ENCODE assay signal across 18 cellular contexts in the genomic region with DNA sequence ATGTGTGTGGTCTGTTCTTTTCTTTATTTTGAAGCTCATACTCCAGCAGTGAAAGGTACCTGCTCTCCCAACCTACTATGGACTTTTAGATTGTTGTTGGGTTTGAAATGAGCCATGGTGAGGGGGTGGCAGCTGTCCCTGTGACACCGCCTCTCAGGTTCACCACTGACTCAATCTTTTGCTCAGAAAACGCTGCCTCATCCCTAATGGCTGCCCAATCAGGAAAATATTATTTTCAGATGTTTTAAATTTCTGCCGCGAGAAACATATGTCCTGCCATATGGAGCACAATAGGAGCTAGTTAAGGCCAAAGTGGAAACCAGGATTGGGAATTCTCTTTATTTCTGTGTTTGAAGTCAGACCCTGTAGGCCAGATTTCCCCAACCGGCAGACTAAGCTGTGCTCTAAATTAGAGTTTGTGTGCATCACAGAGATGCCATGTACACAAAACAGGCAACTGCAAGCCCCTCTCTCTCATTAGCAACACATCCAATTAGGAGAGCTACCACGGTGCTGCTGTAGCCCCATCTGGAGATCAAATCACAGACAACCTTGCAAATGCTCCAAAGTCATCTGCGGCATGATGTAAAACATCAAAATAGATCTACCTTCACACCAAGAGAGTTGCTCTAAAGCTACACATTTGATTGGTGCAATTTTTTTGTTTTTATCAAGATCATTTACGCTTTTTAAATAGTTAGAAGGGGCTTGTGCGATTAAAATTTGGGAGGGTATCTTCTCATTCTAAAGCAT.
"Had no signal": no experiment of that assay in that cellular context is flagged by ENCODE, and none has a peak within 500 bp of the region (broad histone marks: within the 10 kb centered on the region; RNA-seq: fewer than 3 reads in every experiment).

No MANE protein-coding gene starts in this region.

- H3K4me1 ChIP-seq: gastroesophageal sphincter had no signal

- ATAC-seq: activated naive CD8-positive, alpha-beta T cell treated with anti-CD3 and anti-CD28 coated beads, Interleukin-2, amount 50 U/mL, for 24 hours; gastroesophageal sphincter; natural killer cell treated with Interleukin-12 subunit alpha and Interleukin-12 subunit beta and Interleukin-15 and Interleukin-18, amount 100 ng/mL, for 72 hours; right cardiac atrium; stimulated activated memory B cell treated with anti-CD40 and anti-IgM and Interleukin-4, amounts not matched to agents 10 μg/mL and 1 μg/mL and 100 μg/mL, for 72 hours had no signal

- H3K27me3 ChIP-seq: cardiac muscle cell had no signal

- DNase-seq: activated CD4-positive, alpha-beta memory T cell treated with anti-CD3 and anti-CD28 coated beads for 36 hours; activated CD4-positive, CD25-positive, alpha-beta regulatory T cell; activated naive CD4-positive, alpha-beta T cell treated with Interleukin-2 at 50 U/mL for 16 hours; activated naive CD8-positive, alpha-beta T cell treated with anti-CD3 and anti-CD28 coated beads, Interleukin-2, amount 50 U/mL, for 24 hours; activated T-cell treated with anti-CD3 and anti-CD28 coated beads, Interleukin-2, amount 50 U/mL, for 48 hours; effector memory CD4-positive, alpha-beta T cell; left ventricle myocardium inferior; mesenchymal stem cell; occipital lobe; right cardiac atrium; small intestine; T-helper 2 cell; trophoblast cell had no signal

- H3K36me3 ChIP-seq: cardiac muscle cell, gastroesophageal sphincter, left ventricle myocardium inferior had no signal

- H3K4me3 ChIP-seq: cardiac muscle cell, coronary artery, gastroesophageal sphincter, left ventricle myocardium inferior had no signal

- H3K9me3 ChIP-seq: gastroesophageal sphincter, left ventricle myocardium inferior had no signal

- H3K27ac ChIP-seq: cardiac muscle cell, coronary artery, gastroesophageal sphincter, left ventricle myocardium inferior had no signal
